In genomic region chr18:61850756-61851155, GRCh38 we compare ENCODE assay signal across 14 cellular contexts.
"Had no signal": no experiment of that assay in that cellular context is flagged by ENCODE, and none has a peak within 500 bp of the region (broad histone marks: within the 10 kb centered on the region; RNA-seq: fewer than 3 reads in every experiment).

No MANE protein-coding gene starts in this region.

- H3K36me3 Mint-ChIP-seq: immature natural killer cell; naive B cell; stimulated activated memory B cell treated with anti-CD40 and anti-IgM and Interleukin-4, amounts not matched to agents 10 μg/mL and 1 μg/mL and 100 μg/mL, for 72 hours had no signal

- H3K27me3 ChIP-seq: esophagus muscularis mucosa, right lobe of liver, tibial nerve had no signal

- H3K36me3 ChIP-seq: esophagus muscularis mucosa, tibial nerve had no signal

- H3K9me3 ChIP-seq: esophagus muscularis mucosa, right lobe of liver, tibial nerve had no signal

- H3K4me1 Mint-ChIP-seq: immature natural killer cell; naive B cell; stimulated activated memory B cell treated with anti-CD40 and anti-IgM and Interleukin-4, amounts not matched to agents 10 μg/mL and 1 μg/mL and 100 μg/mL, for 72 hours had no signal

- DNase-seq: activated naive CD4-positive, alpha-beta T cell treated with anti-CD3 and anti-CD28 coated beads, Interleukin-2, amount 50 U/mL, for 16 hours; activated T-cell treated with anti-CD3 and anti-CD28 coated beads, Interleukin-2, amount 50 U/mL, for 1 hour; cerebellar nuclear complex; endodermal cell; glutamatergic neuron; immature natural killer cell; left colon; naive B cell; right lobe of liver had no signal

- H3K9me3 Mint-ChIP-seq: brain, endodermal cell, immature natural killer cell had no signal

- H3K4me3 ChIP-seq: esophagus muscularis mucosa, right lobe of liver, tibial nerve had no signal

- H3K27ac Mint-ChIP-seq: brain; endodermal cell; immature natural killer cell; naive B cell; stimulated activated memory B cell treated with anti-CD40 and anti-IgM and Interleukin-4, amounts not matched to agents 10 μg/mL and 1 μg/mL and 100 μg/mL, for 72 hours had no signal

- H3K4me1 ChIP-seq: tibial nerve had no signal

- H3K4me3 Mint-ChIP-seq: brain; endodermal cell; immature natural killer cell; naive B cell; stimulated activated memory B cell treated with anti-CD40 and anti-IgM and Interleukin-4, amounts not matched to agents 10 μg/mL and 1 μg/mL and 100 μg/mL, for 72 hours had no signal

- ATAC-seq: activated CD4-positive, CD25-positive, alpha-beta regulatory T cell treated with anti-CD3 and anti-CD28 coated beads, Interleukin-2, amount 50 U/mL, for 24 hours; left colon; stimulated activated memory B cell treated with anti-CD40 and anti-IgM and Interleukin-4, amounts not matched to agents 10 μg/mL and 1 μg/mL and 100 μg/mL, for 72 hours had no signal

- H3K27ac ChIP-seq: esophagus muscularis mucosa, right lobe of liver, tibial nerve had no signal
